In the genomic region with DNA sequence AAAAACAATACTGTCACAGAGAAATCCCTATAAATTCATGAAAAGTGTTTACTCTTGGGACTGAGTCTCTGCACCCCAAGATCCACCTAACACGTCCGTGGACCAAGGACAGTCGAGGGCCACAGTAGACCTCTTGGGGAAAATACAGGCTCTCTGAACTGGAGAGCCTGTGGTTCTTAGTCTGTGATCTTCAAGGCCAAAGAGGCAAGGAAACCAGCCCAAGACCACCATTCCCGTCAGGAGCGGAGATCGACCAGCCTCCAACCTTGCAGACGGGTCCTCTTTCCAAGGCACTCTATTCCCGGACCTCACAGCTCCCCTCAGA, we compare ENCODE assay signal across 1 cellular context.
TF ChIP-seq lines count a peak whose summit lies in the region.

No MANE protein-coding gene starts in this region.

TF ChIP-seq in K562, 482 proteins besides CTCF, POLR2A, EP300 and RAD21:
- TF ChIP-seq ZNF766 (CRISPR knock-in tag; conservative IDR thresholded peaks at IDR 0.05): no peak
- TF ChIP-seq MECOM (CRISPR knock-in tag; IDR thresholded peaks at IDR 0.05): no peak
- TF ChIP-seq RAD51 (IDR thresholded peaks at IDR 0.05; ENCODE audit: borderline replicate concordance, low read depth): no peak
- no peak for TF ChIP-seq MEF2D (tag; conservative IDR thresholded peaks at IDR 0.05; ENCODE audit: low read depth)
- no peak for TF ChIP-seq NR2C1 (IDR thresholded peaks at IDR 0.05)
- TF ChIP-seq NR2C1 (tag; IDR thresholded peaks at IDR 0.05): no peak
- TF ChIP-seq CHCHD3 (CRISPR knock-in tag; IDR thresholded peaks at IDR 0.05): no peak
- no peak for TF ChIP-seq SMAD3 (CRISPR knock-in tag; conservative IDR thresholded peaks at IDR 0.05)
- TF ChIP-seq, protein P1, sequence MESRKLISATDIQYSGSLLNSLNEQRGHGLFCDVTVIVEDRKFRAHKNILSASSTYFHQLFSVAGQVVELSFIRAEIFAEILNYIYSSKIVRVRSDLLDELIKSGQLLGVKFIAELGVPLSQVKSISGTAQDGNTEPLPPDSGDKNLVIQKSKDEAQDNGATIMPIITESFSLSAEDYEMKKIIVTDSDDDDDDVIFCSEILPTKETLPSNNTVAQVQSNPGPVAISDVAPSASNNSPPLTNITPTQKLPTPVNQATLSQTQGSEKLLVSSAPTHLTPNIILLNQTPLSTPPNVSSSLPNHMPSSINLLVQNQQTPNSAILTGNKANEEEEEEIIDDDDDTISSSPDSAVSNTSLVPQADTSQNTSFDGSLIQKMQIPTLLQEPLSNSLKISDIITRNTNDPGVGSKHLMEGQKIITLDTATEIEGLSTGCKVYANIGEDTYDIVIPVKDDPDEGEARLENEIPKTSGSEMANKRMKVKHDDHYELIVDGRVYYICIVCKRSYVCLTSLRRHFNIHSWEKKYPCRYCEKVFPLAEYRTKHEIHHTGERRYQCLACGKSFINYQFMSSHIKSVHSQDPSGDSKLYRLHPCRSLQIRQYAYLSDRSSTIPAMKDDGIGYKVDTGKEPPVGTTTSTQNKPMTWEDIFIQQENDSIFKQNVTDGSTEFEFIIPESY (CRISPR knock-in tag; IDR thresholded peaks at IDR 0.05): no peak
- TF ChIP-seq, protein P2, sequence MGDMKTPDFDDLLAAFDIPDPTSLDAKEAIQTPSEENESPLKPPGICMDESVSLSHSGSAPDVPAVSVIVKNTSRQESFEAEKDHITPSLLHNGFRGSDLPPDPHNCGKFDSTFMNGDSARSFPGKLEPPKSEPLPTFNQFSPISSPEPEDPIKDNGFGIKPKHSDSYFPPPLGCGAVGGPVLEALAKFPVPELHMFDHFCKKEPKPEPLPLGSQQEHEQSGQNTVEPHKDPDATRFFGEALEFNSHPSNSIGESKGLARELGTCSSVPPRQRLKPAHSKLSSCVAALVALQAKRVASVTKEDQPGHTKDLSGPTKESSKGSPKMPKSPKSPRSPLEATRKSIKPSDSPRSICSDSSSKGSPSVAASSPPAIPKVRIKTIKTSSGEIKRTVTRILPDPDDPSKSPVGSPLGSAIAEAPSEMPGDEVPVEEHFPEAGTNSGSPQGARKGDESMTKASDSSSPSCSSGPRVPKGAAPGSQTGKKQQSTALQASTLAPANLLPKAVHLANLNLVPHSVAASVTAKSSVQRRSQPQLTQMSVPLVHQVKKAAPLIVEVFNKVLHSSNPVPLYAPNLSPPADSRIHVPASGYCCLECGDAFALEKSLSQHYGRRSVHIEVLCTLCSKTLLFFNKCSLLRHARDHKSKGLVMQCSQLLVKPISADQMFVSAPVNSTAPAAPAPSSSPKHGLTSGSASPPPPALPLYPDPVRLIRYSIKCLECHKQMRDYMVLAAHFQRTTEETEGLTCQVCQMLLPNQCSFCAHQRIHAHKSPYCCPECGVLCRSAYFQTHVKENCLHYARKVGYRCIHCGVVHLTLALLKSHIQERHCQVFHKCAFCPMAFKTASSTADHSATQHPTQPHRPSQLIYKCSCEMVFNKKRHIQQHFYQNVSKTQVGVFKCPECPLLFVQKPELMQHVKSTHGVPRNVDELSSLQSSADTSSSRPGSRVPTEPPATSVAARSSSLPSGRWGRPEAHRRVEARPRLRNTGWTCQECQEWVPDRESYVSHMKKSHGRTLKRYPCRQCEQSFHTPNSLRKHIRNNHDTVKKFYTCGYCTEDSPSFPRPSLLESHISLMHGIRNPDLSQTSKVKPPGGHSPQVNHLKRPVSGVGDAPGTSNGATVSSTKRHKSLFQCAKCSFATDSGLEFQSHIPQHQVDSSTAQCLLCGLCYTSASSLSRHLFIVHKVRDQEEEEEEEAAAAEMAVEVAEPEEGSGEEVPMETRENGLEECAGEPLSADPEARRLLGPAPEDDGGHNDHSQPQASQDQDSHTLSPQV (IDR thresholded peaks at IDR 0.05): no peak
- TF ChIP-seq, protein P3, sequence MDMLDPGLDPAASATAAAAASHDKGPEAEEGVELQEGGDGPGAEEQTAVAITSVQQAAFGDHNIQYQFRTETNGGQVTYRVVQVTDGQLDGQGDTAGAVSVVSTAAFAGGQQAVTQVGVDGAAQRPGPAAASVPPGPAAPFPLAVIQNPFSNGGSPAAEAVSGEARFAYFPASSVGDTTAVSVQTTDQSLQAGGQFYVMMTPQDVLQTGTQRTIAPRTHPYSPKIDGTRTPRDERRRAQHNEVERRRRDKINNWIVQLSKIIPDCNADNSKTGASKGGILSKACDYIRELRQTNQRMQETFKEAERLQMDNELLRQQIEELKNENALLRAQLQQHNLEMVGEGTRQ (CRISPR knock-in tag; IDR thresholded peaks at IDR 0.05): no peak
